8 cellular contexts compared by ENCODE assay signal in genomic region chr10:108783897-108784296, GRCh38.
DNase-seq lines count a peak whose midpoint lies in the region; ATAC-seq and TF ChIP-seq lines count a peak whose summit lies in the region.

No MANE protein-coding gene starts in this region.

- peak; percentile 61 for TF ChIP-seq CTCF in SK-N-SH (IDR thresholded peaks at IDR 0.05)
- TF ChIP-seq CTCF in mesothelial cell of epicardium (IDR thresholded peaks at IDR 0.05; ENCODE audit: unreplicated experiment): no peak

- H3K4me3 ChIP-seq in SK-N-SH (ENCODE audit: low read depth in 2 of 2, low read length in 1 of 2) (no peak overlapping the region; a peak in 2 of 4 replicates), aorta (ENCODE audit: low read length in 2 of 2) (no peak overlapping the region)

- H3K27me3 ChIP-seq in SK-N-SH (ENCODE audit: insufficient read depth): no peaks in the 10 kb centered on the region
- H3K27me3 ChIP-seq in aorta (ENCODE audit: control insufficient read depth in 1 of 2, insufficient read depth in 2 of 2, low read length in 1 of 2): no peaks in the 10 kb centered on the region

- H3K4me3 Mint-ChIP-seq in mesothelial cell of epicardium: no peak overlapping the region

- H3K27me3 Mint-ChIP-seq in mesothelial cell of epicardium (ENCODE audit: low read depth): no peaks in the 10 kb centered on the region

- H4K20me1 ChIP-seq in SK-N-SH (ENCODE audit: insufficient read depth): no peaks in the 10 kb centered on the region

- H3F3A ChIP-seq in SK-N-SH (replicated peaks; ENCODE audit: insufficient read depth): peaks cover 16% of the 10 kb centered on the region

- intact Hi-C loops in aorta (cut with DNase I): no loop called here

- peak; percentile 55 for DNase-seq in EH (ENCODE audit: low read depth)
- peak; percentile 1 for DNase-seq in SK-N-SH
- peak; percentile 36 for DNase-seq in iris pigment epithelial cell (ENCODE audit: low read depth)
- DNase-seq in central memory CD4-positive, alpha-beta T cell: no peak
- no peak for DNase-seq in aorta
- DNase-seq in mesothelial cell of epicardium (ENCODE audit: low spot score in 2 of 2, unreplicated experiment in 2 of 2): no peak

- H3K9ac ChIP-seq in SK-N-SH: no peak overlapping the region

- H3K9me3 ChIP-seq in SK-N-SH: no peaks in the 10 kb centered on the region
- H3K9me3 ChIP-seq in aorta (ENCODE audit: control insufficient read depth, low read length): peaks cover 9% of the 10 kb centered on the region

- H3K27ac ChIP-seq in SK-N-SH (ENCODE audit: low read depth in 2 of 2, low read length in 1 of 2): no peak overlapping the region
- no peak overlapping the region for H3K27ac ChIP-seq in aorta (ENCODE audit: low read depth in 1 of 2, low read length in 2 of 2)

- H3K4me1 ChIP-seq in SK-N-SH (ENCODE audit: control insufficient read depth in 1 of 2, insufficient read depth in 2 of 2, low read depth in 1 of 2, low read length in 1 of 2) (peaks cover 0 to 5% of the 10 kb centered on the region in 2 experiments; a peak in 2 of 4 replicates), aorta (ENCODE audit: control insufficient read depth in 1 of 2, insufficient read depth in 2 of 2, low read length in 2 of 2) (no peaks in the 10 kb centered on the region)

- no peak overlapping the region for H3K4me2 ChIP-seq in SK-N-SH

- H3K79me2 ChIP-seq in SK-N-SH (ENCODE audit: insufficient read depth): no peaks in the 10 kb centered on the region

- H3K36me3 ChIP-seq in SK-N-SH (replicated peaks in 1 of 2; ENCODE audit: control insufficient read depth in 1 of 2, insufficient read depth in 2 of 2, low read length in 1 of 2) (no peaks in the 10 kb centered on the region), aorta (ENCODE audit: control insufficient read depth in 1 of 2, insufficient read depth in 2 of 2, low read length in 1 of 2) (no peaks in the 10 kb centered on the region)

- TF ChIP-seq EP300 in SK-N-SH (IDR thresholded peaks at IDR 0.05; ENCODE audit: borderline replicate concordance in 1 of 2, low read depth in 1 of 2, low read length in 1 of 2): no peak

- H3K27ac Mint-ChIP-seq in mesothelial cell of epicardium: no peak overlapping the region

- peaks cover 34% of the 10 kb centered on the region for H3K9me3 Mint-ChIP-seq in mesothelial cell of epicardium

- peak; percentile 70 for ATAC-seq in GM19324 (IDR thresholded peaks at IDR 0.05; ENCODE audit: low FRiP score, unreplicated experiment)
- peak; percentile 78 for ATAC-seq in HG03469 (IDR thresholded peaks at IDR 0.05; ENCODE audit: unreplicated experiment)
- ATAC-seq in aorta (ENCODE audit: low FRiP score): no peak

- H3K36me3 Mint-ChIP-seq in mesothelial cell of epicardium: peaks cover 6% of the 10 kb centered on the region

- CTCF ChIA-PET in SK-N-SH (lab: Yijun Ruan, JAX): no interaction called here

- H3K4me1 Mint-ChIP-seq in mesothelial cell of epicardium: peaks cover 8% of the 10 kb centered on the region

- no peaks in the 10 kb centered on the region for H3K9me2 ChIP-seq in SK-N-SH

- peak; percentile 58 for TF ChIP-seq RAD21 in SK-N-SH (IDR thresholded peaks at IDR 0.05; ENCODE audit: low read length)

- no peak overlapping the region for H2AFZ ChIP-seq in SK-N-SH (ENCODE audit: low read depth)

- 27% methylated on average over 1 of the region's 1 CpG for WGBS in SK-N-SH (ENCODE audit: low lambda C conversion rate)
- WGBS in aorta, 2 donors: 45 to 56% methylated on average over 1 of the region's 1 CpG

- POLR2A ChIA-PET in SK-N-SH (lab: Yijun Ruan, JAX): no interaction called here

TF ChIP-seq in SK-N-SH, 30 proteins besides CTCF, POLR2A, EP300 and RAD21:
- TF ChIP-seq USF2 (IDR thresholded peaks at IDR 0.05; ENCODE audit: borderline replicate concordance, low read depth, low read length) (no peak), RCOR1 (IDR thresholded peaks at IDR 0.05; ENCODE audit: low read length) (no peak), TCF12 (IDR thresholded peaks at IDR 0.05) (peak; percentile 5; the same call in 1 of the 2 replicates), NRF1 (IDR thresholded peaks at IDR 0.05; ENCODE audit: low read depth, low read length) (no peak), SMC3 (IDR thresholded peaks at IDR 0.05; ENCODE audit: low read depth, low read length) (peak; percentile 37)
- TF ChIP-seq, protein P1, sequence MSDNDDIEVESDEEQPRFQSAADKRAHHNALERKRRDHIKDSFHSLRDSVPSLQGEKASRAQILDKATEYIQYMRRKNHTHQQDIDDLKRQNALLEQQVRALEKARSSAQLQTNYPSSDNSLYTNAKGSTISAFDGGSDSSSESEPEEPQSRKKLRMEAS (IDR thresholded peaks at IDR 0.05; ENCODE audit: low read depth): peak; percentile 77; the same call in 1 of the 2 replicates

Comparison
In these comparisons a context has a peak if more than half of its experiments do, and no peak if none do; other contexts are left out.
1. DNase-seq: peak in EH (single experiment), SK-N-SH (single experiment) and iris pigment epithelial cell (single experiment); none in central memory CD4-positive, alpha-beta T cell (single experiment), aorta (0 of 2) and mesothelial cell of epicardium (0 of 2).